ENCODE assay signal across 1 cellular context in the genomic region with DNA sequence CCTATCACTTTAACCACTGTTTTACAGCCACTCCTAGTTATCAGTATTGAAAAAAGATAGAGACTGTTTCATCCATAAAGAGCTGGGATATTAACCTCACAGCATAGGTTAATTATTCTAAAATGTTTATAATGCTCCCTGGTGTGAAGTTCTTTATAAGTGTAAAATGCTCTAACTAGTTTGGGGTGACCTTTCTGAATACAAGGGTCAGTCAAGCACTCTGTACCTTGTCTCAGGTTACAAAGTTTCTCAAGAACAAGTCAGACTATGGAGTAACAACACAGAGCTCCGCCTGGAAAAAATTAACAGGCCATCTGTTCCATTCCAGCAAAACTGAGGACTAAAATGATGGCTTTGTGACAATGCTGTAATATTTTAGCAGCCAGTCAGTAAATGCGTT.
A peak's percentile ranks its signal among the peaks of the same experiment; 100 is the strongest.
TF ChIP-seq lines count a peak whose summit lies in the region.

No MANE protein-coding gene starts in this region.

TF ChIP-seq in HEK293, 187 proteins besides CTCF, POLR2A, EP300 and RAD21 (continued from another document):
- TF ChIP-seq ZNF184 (tag by site-specific recombination; IDR thresholded peaks at IDR 0.05), result no peak
- no peak for TF ChIP-seq ZFP3 (tag by site-specific recombination; IDR thresholded peaks at IDR 0.05; ENCODE audit: low read depth)
- peak; percentile 36; the same call in 1 of the 2 replicates for TF ChIP-seq SCRT1 (tag by site-specific recombination; IDR thresholded peaks at IDR 0.05; ENCODE audit: borderline replicate concordance)
- no peak for TF ChIP-seq ZNF610 (tag by site-specific recombination; IDR thresholded peaks at IDR 0.05; ENCODE audit: borderline replicate concordance)
- no peak for TF ChIP-seq REPIN1 (tag by site-specific recombination; IDR thresholded peaks at IDR 0.05; ENCODE audit: low read depth)
- TF ChIP-seq IKZF3 (tag by site-specific recombination; IDR thresholded peaks at IDR 0.05), result peak; percentile 86
- no peak for TF ChIP-seq ZNF354C (tag by site-specific recombination; IDR thresholded peaks at IDR 0.05; ENCODE audit: borderline replicate concordance, low read depth)
- no peak for TF ChIP-seq ZNF175 (tag by site-specific recombination; IDR thresholded peaks at IDR 0.05)
- TF ChIP-seq HOXC10 (CRISPR knock-in tag; IDR thresholded peaks at IDR 0.05), result no peak
- TF ChIP-seq, protein P1, sequence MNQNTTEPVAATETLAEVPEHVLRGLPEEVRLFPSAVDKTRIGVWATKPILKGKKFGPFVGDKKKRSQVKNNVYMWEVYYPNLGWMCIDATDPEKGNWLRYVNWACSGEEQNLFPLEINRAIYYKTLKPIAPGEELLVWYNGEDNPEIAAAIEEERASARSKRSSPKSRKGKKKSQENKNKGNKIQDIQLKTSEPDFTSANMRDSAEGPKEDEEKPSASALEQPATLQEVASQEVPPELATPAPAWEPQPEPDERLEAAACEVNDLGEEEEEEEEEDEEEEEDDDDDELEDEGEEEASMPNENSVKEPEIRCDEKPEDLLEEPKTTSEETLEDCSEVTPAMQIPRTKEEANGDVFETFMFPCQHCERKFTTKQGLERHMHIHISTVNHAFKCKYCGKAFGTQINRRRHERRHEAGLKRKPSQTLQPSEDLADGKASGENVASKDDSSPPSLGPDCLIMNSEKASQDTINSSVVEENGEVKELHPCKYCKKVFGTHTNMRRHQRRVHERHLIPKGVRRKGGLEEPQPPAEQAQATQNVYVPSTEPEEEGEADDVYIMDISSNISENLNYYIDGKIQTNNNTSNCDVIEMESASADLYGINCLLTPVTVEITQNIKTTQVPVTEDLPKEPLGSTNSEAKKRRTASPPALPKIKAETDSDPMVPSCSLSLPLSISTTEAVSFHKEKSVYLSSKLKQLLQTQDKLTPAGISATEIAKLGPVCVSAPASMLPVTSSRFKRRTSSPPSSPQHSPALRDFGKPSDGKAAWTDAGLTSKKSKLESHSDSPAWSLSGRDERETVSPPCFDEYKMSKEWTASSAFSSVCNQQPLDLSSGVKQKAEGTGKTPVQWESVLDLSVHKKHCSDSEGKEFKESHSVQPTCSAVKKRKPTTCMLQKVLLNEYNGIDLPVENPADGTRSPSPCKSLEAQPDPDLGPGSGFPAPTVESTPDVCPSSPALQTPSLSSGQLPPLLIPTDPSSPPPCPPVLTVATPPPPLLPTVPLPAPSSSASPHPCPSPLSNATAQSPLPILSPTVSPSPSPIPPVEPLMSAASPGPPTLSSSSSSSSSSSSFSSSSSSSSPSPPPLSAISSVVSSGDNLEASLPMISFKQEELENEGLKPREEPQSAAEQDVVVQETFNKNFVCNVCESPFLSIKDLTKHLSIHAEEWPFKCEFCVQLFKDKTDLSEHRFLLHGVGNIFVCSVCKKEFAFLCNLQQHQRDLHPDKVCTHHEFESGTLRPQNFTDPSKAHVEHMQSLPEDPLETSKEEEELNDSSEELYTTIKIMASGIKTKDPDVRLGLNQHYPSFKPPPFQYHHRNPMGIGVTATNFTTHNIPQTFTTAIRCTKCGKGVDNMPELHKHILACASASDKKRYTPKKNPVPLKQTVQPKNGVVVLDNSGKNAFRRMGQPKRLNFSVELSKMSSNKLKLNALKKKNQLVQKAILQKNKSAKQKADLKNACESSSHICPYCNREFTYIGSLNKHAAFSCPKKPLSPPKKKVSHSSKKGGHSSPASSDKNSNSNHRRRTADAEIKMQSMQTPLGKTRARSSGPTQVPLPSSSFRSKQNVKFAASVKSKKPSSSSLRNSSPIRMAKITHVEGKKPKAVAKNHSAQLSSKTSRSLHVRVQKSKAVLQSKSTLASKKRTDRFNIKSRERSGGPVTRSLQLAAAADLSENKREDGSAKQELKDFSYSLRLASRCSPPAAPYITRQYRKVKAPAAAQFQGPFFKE (tag by site-specific recombination; IDR thresholded peaks at IDR 0.05; ENCODE audit: borderline replicate concordance), result no peak
- no peak for TF ChIP-seq ZNF112 (tag by site-specific recombination; IDR thresholded peaks at IDR 0.05)
- no peak for TF ChIP-seq ZNF155 (tag by site-specific recombination; IDR thresholded peaks at IDR 0.05)
- TF ChIP-seq ZNF514 (tag by site-specific recombination; IDR thresholded peaks at IDR 0.05), result no peak
- TF ChIP-seq, protein P2, sequence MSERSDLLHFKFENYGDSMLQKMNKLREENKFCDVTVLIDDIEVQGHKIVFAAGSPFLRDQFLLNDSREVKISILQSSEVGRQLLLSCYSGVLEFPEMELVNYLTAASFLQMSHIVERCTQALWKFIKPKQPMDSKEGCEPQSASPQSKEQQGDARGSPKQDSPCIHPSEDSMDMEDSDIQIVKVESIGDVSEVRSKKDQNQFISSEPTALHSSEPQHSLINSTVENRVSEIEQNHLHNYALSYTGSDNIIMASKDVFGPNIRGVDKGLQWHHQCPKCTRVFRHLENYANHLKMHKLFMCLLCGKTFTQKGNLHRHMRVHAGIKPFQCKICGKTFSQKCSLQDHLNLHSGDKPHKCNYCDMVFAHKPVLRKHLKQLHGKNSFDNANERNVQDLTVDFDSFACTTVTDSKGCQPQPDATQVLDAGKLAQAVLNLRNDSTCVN (tag by site-specific recombination; optimal IDR thresholded peaks at IDR 0.05), result no peak
- TF ChIP-seq ZNF10 (tag by site-specific recombination; IDR thresholded peaks at IDR 0.05), result no peak
- no peak for TF ChIP-seq ZNF549 (tag by site-specific recombination; IDR thresholded peaks at IDR 0.05)
- TF ChIP-seq ZNF701 (tag by site-specific recombination; IDR thresholded peaks at IDR 0.05), result no peak
- no peak for TF ChIP-seq ZNF121 (tag by site-specific recombination; IDR thresholded peaks at IDR 0.05)
- no peak for TF ChIP-seq ZNF266 (tag by site-specific recombination; IDR thresholded peaks at IDR 0.05; ENCODE audit: low read depth)
- TF ChIP-seq, protein P3, sequence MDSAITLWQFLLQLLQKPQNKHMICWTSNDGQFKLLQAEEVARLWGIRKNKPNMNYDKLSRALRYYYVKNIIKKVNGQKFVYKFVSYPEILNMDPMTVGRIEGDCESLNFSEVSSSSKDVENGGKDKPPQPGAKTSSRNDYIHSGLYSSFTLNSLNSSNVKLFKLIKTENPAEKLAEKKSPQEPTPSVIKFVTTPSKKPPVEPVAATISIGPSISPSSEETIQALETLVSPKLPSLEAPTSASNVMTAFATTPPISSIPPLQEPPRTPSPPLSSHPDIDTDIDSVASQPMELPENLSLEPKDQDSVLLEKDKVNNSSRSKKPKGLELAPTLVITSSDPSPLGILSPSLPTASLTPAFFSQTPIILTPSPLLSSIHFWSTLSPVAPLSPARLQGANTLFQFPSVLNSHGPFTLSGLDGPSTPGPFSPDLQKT (IDR thresholded peaks at IDR 0.05; ENCODE audit: borderline replicate concordance, low read depth, low read length), result no peak
- no peak; the same call in 1 of the 2 replicates for TF ChIP-seq ZNF24 (tag by site-specific recombination; IDR thresholded peaks at IDR 0.05)
- TF ChIP-seq, protein P4, sequence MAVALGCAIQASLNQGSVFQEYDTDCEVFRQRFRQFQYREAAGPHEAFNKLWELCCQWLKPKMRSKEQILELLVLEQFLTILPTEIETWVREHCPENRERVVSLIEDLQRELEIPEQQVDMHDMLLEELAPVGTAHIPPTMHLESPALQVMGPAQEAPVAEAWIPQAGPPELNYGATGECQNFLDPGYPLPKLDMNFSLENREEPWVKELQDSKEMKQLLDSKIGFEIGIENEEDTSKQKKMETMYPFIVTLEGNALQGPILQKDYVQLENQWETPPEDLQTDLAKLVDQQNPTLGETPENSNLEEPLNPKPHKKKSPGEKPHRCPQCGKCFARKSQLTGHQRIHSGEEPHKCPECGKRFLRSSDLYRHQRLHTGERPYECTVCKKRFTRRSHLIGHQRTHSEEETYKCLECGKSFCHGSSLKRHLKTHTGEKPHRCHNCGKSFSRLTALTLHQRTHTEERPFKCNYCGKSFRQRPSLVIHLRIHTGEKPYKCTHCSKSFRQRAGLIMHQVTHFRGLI (tag by site-specific recombination; IDR thresholded peaks at IDR 0.05), result no peak
- TF ChIP-seq ZNF248 (tag by site-specific recombination; IDR thresholded peaks at IDR 0.05), result no peak
- TF ChIP-seq, protein P5, sequence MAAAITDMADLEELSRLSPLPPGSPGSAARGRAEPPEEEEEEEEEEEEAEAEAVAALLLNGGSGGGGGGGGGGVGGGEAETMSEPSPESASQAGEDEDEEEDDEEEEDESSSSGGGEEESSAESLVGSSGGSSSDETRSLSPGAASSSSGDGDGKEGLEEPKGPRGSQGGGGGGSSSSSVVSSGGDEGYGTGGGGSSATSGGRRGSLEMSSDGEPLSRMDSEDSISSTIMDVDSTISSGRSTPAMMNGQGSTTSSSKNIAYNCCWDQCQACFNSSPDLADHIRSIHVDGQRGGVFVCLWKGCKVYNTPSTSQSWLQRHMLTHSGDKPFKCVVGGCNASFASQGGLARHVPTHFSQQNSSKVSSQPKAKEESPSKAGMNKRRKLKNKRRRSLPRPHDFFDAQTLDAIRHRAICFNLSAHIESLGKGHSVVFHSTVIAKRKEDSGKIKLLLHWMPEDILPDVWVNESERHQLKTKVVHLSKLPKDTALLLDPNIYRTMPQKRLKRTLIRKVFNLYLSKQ (tag by site-specific recombination; IDR thresholded peaks at IDR 0.05; ENCODE audit: borderline replicate concordance), result no peak
- no peak for TF ChIP-seq ZNF416 (tag by site-specific recombination; IDR thresholded peaks at IDR 0.05)
- no peak for TF ChIP-seq ZNF239 (tag by site-specific recombination; IDR thresholded peaks at IDR 0.05)
- TF ChIP-seq ZNF596 (tag by site-specific recombination; IDR thresholded peaks at IDR 0.05), result peak; percentile 55; the same call in 1 of the 2 replicates
- TF ChIP-seq, protein P6, sequence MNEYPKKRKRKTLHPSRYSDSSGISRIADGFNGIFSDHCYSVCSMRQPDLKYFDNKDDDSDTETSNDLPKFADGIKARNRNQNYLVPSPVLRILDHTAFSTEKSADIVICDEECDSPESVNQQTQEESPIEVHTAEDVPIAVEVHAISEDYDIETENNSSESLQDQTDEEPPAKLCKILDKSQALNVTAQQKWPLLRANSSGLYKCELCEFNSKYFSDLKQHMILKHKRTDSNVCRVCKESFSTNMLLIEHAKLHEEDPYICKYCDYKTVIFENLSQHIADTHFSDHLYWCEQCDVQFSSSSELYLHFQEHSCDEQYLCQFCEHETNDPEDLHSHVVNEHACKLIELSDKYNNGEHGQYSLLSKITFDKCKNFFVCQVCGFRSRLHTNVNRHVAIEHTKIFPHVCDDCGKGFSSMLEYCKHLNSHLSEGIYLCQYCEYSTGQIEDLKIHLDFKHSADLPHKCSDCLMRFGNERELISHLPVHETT (tag by site-specific recombination; IDR thresholded peaks at IDR 0.05), result no peak
- no peak for TF ChIP-seq ZSCAN16 (tag by site-specific recombination; IDR thresholded peaks at IDR 0.05)
- TF ChIP-seq KLF16 (tag by site-specific recombination; IDR thresholded peaks at IDR 0.05), result no peak
- TF ChIP-seq, protein P7, sequence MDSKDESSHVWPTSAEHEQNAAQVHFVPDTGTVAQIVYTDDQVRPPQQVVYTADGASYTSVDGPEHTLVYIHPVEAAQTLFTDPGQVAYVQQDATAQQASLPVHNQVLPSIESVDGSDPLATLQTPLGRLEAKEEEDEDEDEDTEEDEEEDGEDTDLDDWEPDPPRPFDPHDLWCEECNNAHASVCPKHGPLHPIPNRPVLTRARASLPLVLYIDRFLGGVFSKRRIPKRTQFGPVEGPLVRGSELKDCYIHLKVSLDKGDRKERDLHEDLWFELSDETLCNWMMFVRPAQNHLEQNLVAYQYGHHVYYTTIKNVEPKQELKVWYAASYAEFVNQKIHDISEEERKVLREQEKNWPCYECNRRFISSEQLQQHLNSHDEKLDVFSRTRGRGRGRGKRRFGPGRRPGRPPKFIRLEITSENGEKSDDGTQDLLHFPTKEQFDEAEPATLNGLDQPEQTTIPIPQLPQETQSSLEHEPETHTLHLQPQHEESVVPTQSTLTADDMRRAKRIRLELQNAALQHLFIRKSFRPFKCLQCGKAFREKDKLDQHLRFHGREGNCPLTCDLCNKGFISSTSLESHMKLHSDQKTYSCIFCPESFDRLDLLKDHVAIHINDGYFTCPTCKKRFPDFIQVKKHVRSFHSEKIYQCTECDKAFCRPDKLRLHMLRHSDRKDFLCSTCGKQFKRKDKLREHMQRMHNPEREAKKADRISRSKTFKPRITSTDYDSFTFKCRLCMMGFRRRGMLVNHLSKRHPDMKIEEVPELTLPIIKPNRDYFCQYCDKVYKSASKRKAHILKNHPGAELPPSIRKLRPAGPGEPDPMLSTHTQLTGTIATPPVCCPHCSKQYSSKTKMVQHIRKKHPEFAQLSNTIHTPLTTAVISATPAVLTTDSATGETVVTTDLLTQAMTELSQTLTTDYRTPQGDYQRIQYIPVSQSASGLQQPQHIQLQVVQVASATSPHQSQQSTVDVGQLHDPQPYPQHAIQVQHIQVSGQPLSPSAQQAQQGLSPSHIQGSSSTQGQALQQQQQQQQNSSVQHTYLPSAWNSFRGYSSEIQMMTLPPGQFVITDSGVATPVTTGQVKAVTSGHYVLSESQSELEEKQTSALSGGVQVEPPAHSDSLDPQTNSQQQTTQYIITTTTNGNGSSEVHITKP (tag by site-specific recombination; IDR thresholded peaks at IDR 0.05), result no peak
- TF ChIP-seq ZNF391 (tag by site-specific recombination; IDR thresholded peaks at IDR 0.05; ENCODE audit: borderline replicate concordance, low read depth), result no peak
- TF ChIP-seq KLF8 (tag by site-specific recombination; IDR thresholded peaks at IDR 0.05), result peak; percentile 47; the same call in 1 of the 2 replicates
- TF ChIP-seq OSR2 (tag by site-specific recombination; IDR thresholded peaks at IDR 0.05), result peak; percentile 93
- TF ChIP-seq ZBTB20 (tag by site-specific recombination; IDR thresholded peaks at IDR 0.05), result no peak
- peak; percentile 93 for TF ChIP-seq TRIM28 (IDR thresholded peaks at IDR 0.05; ENCODE audit: borderline replicate concordance, low read length)
- no peak for TF ChIP-seq ZNF600 (tag by site-specific recombination; IDR thresholded peaks at IDR 0.05)
